Comparison of ENCODE assay signal across 18 cellular contexts in the genomic region with DNA sequence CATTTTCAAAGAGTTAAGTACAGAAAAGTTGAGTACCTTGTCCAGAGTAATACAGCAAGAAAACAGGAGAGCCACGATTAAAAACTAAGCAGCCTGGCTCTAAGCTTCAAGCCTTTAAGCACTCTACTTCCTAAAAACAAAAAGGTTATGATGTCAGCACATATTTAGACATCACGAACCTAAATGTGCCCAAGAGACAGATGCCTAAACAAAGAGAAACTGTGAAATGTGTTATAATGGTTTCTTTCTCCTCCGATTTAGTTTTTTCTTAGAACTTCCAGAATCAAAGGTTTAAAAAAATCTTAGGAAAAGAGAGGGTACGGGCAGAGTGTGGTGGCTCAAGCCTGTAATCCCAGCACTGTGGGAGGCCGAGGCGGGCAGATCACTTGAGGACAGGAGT.
A peak's percentile ranks its signal among the peaks of the same experiment; 100 is the strongest.
DNase-seq lines count a peak whose midpoint lies in the region; ATAC-seq and TF ChIP-seq lines count a peak whose summit lies in the region.
"Had no signal": no experiment of that assay in that cellular context is flagged by ENCODE, and none has a peak within 500 bp of the region (broad histone marks: within the 10 kb centered on the region; RNA-seq: fewer than 3 reads in every experiment).

No MANE protein-coding gene starts in this region.

- no peaks in the 10 kb centered on the region for H3K9me3 ChIP-seq in left ventricle myocardium inferior (replicated peaks)
- no peaks in the 10 kb centered on the region for H3K9me3 ChIP-seq in T-helper 17 cell (ENCODE audit: control insufficient read depth, low read length, poor library complexity, severe bottlenecking)
- H3K9me3 ChIP-seq: BE2C, Caco-2 had no signal

- peaks cover 5% of the 10 kb centered on the region for H3K36me3 Mint-ChIP-seq in T-helper 17 cell (ENCODE audit: low read depth)
- H3K36me3 Mint-ChIP-seq in nephron progenitor cell (ENCODE audit: low read depth) = peaks cover 65% of the 10 kb centered on the region

- no peaks in the 10 kb centered on the region for H3K9me3 Mint-ChIP-seq in nephron progenitor cell
- H3K9me3 Mint-ChIP-seq: CD8-positive, alpha-beta T cell had no signal

- peak overlapping the region; percentile 90 for H3K27ac ChIP-seq in left ventricle myocardium inferior (replicated peaks)
- H3K27ac ChIP-seq: 22Rv1, GM23248 had no signal

- peaks cover 23% of the 10 kb centered on the region for H3K36me3 ChIP-seq in left ventricle myocardium inferior

- no peak for ATAC-seq in T-helper 17 cell
- no peak for ATAC-seq in HG03442 (IDR thresholded peaks at IDR 0.05; ENCODE audit: unreplicated experiment)
- ATAC-seq: CD8-positive, alpha-beta T cell had no signal

- peak overlapping the region; percentile 39 for H3K27ac Mint-ChIP-seq in T-helper 17 cell
- peak overlapping the region; percentile 57 for H3K27ac Mint-ChIP-seq in nephron progenitor cell
- H3K27ac Mint-ChIP-seq: CD8-positive, alpha-beta T cell had no signal

- H3K4me3 Mint-ChIP-seq in T-helper 17 cell (no peak overlapping the region), nephron progenitor cell (no peak overlapping the region)
- H3K4me3 Mint-ChIP-seq: CD4-positive, CD25-positive, alpha-beta regulatory T cell; CD8-positive, alpha-beta T cell had no signal

- DNase-seq in left ventricle myocardium inferior (no peak), cardiac septum (ENCODE audit: low spot score) (no peak), T-helper 17 cell (no peak), nephron progenitor cell (no peak), NCI-H446 (lab: John Stamatoyannopoulos, UW) (no peak), Ammon's horn (ENCODE audit: low spot score) (no peak)
- DNase-seq: BE2C; Caco-2; CD4-positive, CD25-positive, alpha-beta regulatory T cell; CD8-positive, alpha-beta T cell; DMS153; DND-41; GM23248; H7; HCEC 1CT had no signal

- no peak for TF ChIP-seq CTCF in left ventricle myocardium inferior (IDR thresholded peaks at IDR 0.05; ENCODE audit: borderline replicate concordance)
- TF ChIP-seq CTCF in nephron progenitor cell (IDR thresholded peaks at IDR 0.05) = no peak

- H3K4me1 Mint-ChIP-seq in T-helper 17 cell (peaks cover 5% of the 10 kb centered on the region), nephron progenitor cell (no peaks in the 10 kb centered on the region)

- H3K27me3 ChIP-seq in left ventricle myocardium inferior (ENCODE audit: low read depth) = no peaks in the 10 kb centered on the region
- H3K27me3 ChIP-seq: BE2C; BLaER1 treated with 17β-estradiol and CSF1 and Interleukin-3, amounts not matched to agents 10 nM and 100 nM had no signal

- no peak overlapping the region for H3K4me3 ChIP-seq in left ventricle myocardium inferior
- H3K4me3 ChIP-seq: BLaER1 treated with 17β-estradiol and CSF1 and Interleukin-3, amounts not matched to agents 10 nM and 100 nM; GM23248 had no signal

- H3K4me1 ChIP-seq in left ventricle myocardium inferior = peaks cover 57% of the 10 kb centered on the region
- H3K4me1 ChIP-seq: BE2C, Caco-2 had no signal

- H3K27me3 Mint-ChIP-seq in T-helper 17 cell (no peaks in the 10 kb centered on the region), nephron progenitor cell (ENCODE audit: low read depth, poor library complexity) (no peaks in the 10 kb centered on the region)
- H3K27me3 Mint-ChIP-seq: CD4-positive, CD25-positive, alpha-beta regulatory T cell had no signal

- intact Hi-C loops in left ventricle myocardium inferior (cut with micrococcal nuclease) = no loop called here
- intact Hi-C loops in cardiac septum (cut with DNase I) = loop anchor here (5.0 to 10.0 kb wide), 2 partner anchors 41 to 61 kb away; no protein-coding TSS in a partner anchor
